16 cellular contexts compared by ENCODE assay signal in genomic region chr6:1136856-1137255, GRCh38.
"Had no signal": no experiment of that assay in that cellular context is flagged by ENCODE, and none has a peak within 500 bp of the region (broad histone marks: within the 10 kb centered on the region; RNA-seq: fewer than 3 reads in every experiment).

No MANE protein-coding gene starts in this region.

- H3K27me3 ChIP-seq: ascending aorta, gastrocnemius medialis, right atrium auricular region, transverse colon, vagina had no signal

- H3K36me3 ChIP-seq: ascending aorta, gastrocnemius medialis, heart right ventricle, right atrium auricular region, transverse colon, vagina had no signal

- H3K4me1 ChIP-seq: ascending aorta, gastrocnemius medialis, transverse colon had no signal

- H3K4me3 Mint-ChIP-seq: activated naive CD4-positive, alpha-beta T cell treated with anti-CD3 and anti-CD28 coated beads for 36 hours; activated naive CD8-positive, alpha-beta T cell treated with anti-CD3 and anti-CD28 coated beads, Interleukin-2, amount 50 U/mL, for 24 hours; activated T-helper 17 cell treated with anti-CD3 and anti-CD28 coated beads, Interleukin-2, amount 50 U/mL, for 72 hours; naive thymus-derived CD4-positive, alpha-beta T cell; T-cell had no signal

- H3K27ac Mint-ChIP-seq: activated naive CD4-positive, alpha-beta T cell treated with anti-CD3 and anti-CD28 coated beads for 36 hours; activated naive CD8-positive, alpha-beta T cell treated with anti-CD3 and anti-CD28 coated beads, Interleukin-2, amount 50 U/mL, for 24 hours; activated T-helper 17 cell treated with anti-CD3 and anti-CD28 coated beads, Interleukin-2, amount 50 U/mL, for 72 hours; naive thymus-derived CD4-positive, alpha-beta T cell; T-cell had no signal

- DNase-seq: activated naive CD4-positive, alpha-beta T cell treated with anti-CD3 and anti-CD28 coated beads for 36 hours; activated naive CD8-positive, alpha-beta T cell treated with anti-CD3 and anti-CD28 coated beads, Interleukin-2, amount 50 U/mL, for 24 hours; gastrocnemius medialis; naive thymus-derived CD4-positive, alpha-beta T cell; small intestine; stimulated activated CD4-positive, alpha-beta T cell treated with anti-CD3 and anti-CD28 coated beads, Interleukin-4, amount 100 ng/mL, for 24 hours; stimulated activated naive CD4-positive, alpha-beta T cell; T-cell; T-helper 9 cell; transverse colon had no signal

- H3K4me3 ChIP-seq: ascending aorta, gastrocnemius medialis, mucosa of descending colon, right atrium auricular region, transverse colon, vagina had no signal

- H3K9me3 ChIP-seq: ascending aorta, gastrocnemius medialis, vagina had no signal

- H3K27ac ChIP-seq: ascending aorta, gastrocnemius medialis, heart right ventricle, transverse colon had no signal

- H3K9me3 Mint-ChIP-seq: activated T-helper 17 cell treated with anti-CD3 and anti-CD28 coated beads, Interleukin-2, amount 50 U/mL, for 72 hours had no signal

- H3K36me3 Mint-ChIP-seq: naive thymus-derived CD4-positive, alpha-beta T cell; T-cell had no signal

- ATAC-seq: activated naive CD8-positive, alpha-beta T cell treated with anti-CD3 and anti-CD28 coated beads, Interleukin-2, amount 50 U/mL, for 24 hours; activated T-helper 17 cell treated with anti-CD3 and anti-CD28 coated beads, Interleukin-2, amount 50 U/mL, for 72 hours; gastrocnemius medialis; mucosa of descending colon; naive thymus-derived CD4-positive, alpha-beta T cell; T-cell had no signal

- H3K4me1 Mint-ChIP-seq: activated naive CD8-positive, alpha-beta T cell treated with anti-CD3 and anti-CD28 coated beads, Interleukin-2, amount 50 U/mL, for 24 hours; activated T-helper 17 cell treated with anti-CD3 and anti-CD28 coated beads, Interleukin-2, amount 50 U/mL, for 72 hours; naive thymus-derived CD4-positive, alpha-beta T cell; T-cell had no signal
